In genomic region chr7:151345576-151345975, GRCh38 we compare ENCODE assay signal across 1 cellular context.
TF ChIP-seq lines count a peak whose summit lies in the region.

No MANE protein-coding gene starts in this region.

TF ChIP-seq in HCT116, 20 proteins besides CTCF, POLR2A, EP300 and RAD21 (continued from another document):
- no peak for TF ChIP-seq ATF3 (IDR thresholded peaks at IDR 0.05)
- no peak for TF ChIP-seq ZNF274 (IDR thresholded peaks at IDR 0.05; ENCODE audit: low read depth, low read length)
- TF ChIP-seq SP1 (IDR thresholded peaks at IDR 0.05; ENCODE audit: low read depth): no peak
- TF ChIP-seq POLR2AphosphoS5 (IDR thresholded peaks at IDR 0.05; ENCODE audit: low read depth, low read length): no peak
TF ChIP-seq in HCT116: peak in this region for 0.
